ENCODE assay signal across 1 cellular context in genomic region chr14:32436993-32437392, GRCh38.
TF ChIP-seq lines count a peak whose summit lies in the region.

No MANE protein-coding gene starts in this region.

TF ChIP-seq in H1, 55 proteins besides CTCF, POLR2A, EP300 and RAD21:
- TF ChIP-seq TAF1 (IDR thresholded peaks at IDR 0.05; ENCODE audit: low read depth, low read length) (no peak), MAFK (IDR thresholded peaks at IDR 0.05; ENCODE audit: low read depth, low read length) (no peak), CHD2 (IDR thresholded peaks at IDR 0.05; ENCODE audit: low read length) (no peak), TAF7 (optimal IDR thresholded peaks at IDR 0.05; ENCODE audit: borderline replicate concordance, low read depth, low read length) (no peak), HDAC6 (IDR thresholded peaks at IDR 0.05; ENCODE audit: low read depth, low read length) (no peak), CBX8 (IDR thresholded peaks at IDR 0.05; ENCODE audit: borderline replicate concordance, low read depth, low read length) (no peak), SIN3A (conservative IDR thresholded peaks at IDR 0.05 in 1 of 2, IDR thresholded peaks at IDR 0.05 in 1 of 2; ENCODE audit: low read depth in 1 of 2, low read length in 2 of 2) (no peak), ZNF274 (IDR thresholded peaks at IDR 0.05; ENCODE audit: borderline replicate concordance, extremely low read depth, low read length) (no peak), NRF1 (IDR thresholded peaks at IDR 0.05; ENCODE audit: low read depth, low read length) (no peak), EGR1 (IDR thresholded peaks at IDR 0.05; ENCODE audit: borderline replicate concordance, low read depth, low read length) (no peak), KDM5A (IDR thresholded peaks at IDR 0.05; ENCODE audit: low read length) (no peak), SUZ12 (IDR thresholded peaks at IDR 0.05; ENCODE audit: low read length) (no peak), CHD1 (IDR thresholded peaks at IDR 0.05; ENCODE audit: low read depth, low read length) (no peak), POU5F1 (IDR thresholded peaks at IDR 0.05; ENCODE audit: low read depth, low read length) (no peak), CEBPB (IDR thresholded peaks at IDR 0.05; ENCODE audit: low read depth, low read length) (no peak), FOSL1 (IDR thresholded peaks at IDR 0.05; ENCODE audit: insufficient read depth, low read depth, low read length) (no peak), KDM1A (IDR thresholded peaks at IDR 0.05; ENCODE audit: borderline replicate concordance, low read length) (no peak), RBBP5 (IDR thresholded peaks at IDR 0.05; ENCODE audit: borderline replicate concordance, low read depth, low read length) (no peak)
- TF ChIP-seq, protein P1, sequence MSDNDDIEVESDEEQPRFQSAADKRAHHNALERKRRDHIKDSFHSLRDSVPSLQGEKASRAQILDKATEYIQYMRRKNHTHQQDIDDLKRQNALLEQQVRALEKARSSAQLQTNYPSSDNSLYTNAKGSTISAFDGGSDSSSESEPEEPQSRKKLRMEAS (IDR thresholded peaks at IDR 0.05), result no peak
- TF ChIP-seq, protein P2, sequence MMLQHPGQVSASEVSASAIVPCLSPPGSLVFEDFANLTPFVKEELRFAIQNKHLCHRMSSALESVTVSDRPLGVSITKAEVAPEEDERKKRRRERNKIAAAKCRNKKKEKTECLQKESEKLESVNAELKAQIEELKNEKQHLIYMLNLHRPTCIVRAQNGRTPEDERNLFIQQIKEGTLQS (IDR thresholded peaks at IDR 0.05; ENCODE audit: insufficient read depth, low read depth, low read length), result no peak
